Comparison of ENCODE assay signal across 11 cellular contexts in genomic region chr10:123837771-123838170, GRCh38. TPM values are rescaled to one million over a fixed set of nuclear protein-coding genes. Genes with fewer than 3 reads are reported as not detected.
"Had no signal": no experiment of that assay in that cellular context is flagged by ENCODE, and none has a peak within 500 bp of the region (broad histone marks: within the 10 kb centered on the region; RNA-seq: fewer than 3 reads in every experiment).

No MANE protein-coding gene starts in this region.

- H3K4me3 ChIP-seq: GM23248, HAP-1 had no signal

- H3K27ac ChIP-seq: GM23248, HL-60 had no signal

- H3K36me3 Mint-ChIP-seq: IgD-negative memory B cell had no signal

- H3K9me3 ChIP-seq: HAP-1 had no signal

- DNase-seq: GM23248, GOT3, H7, HFFc6, KBM-7 had no signal

- ATAC-seq: HCT116, HepG2 had no signal

- H3K36me3 ChIP-seq: HAP-1 had no signal

- H3K9me3 Mint-ChIP-seq: HFFc6 had no signal

- H3K4me3 Mint-ChIP-seq: HFFc6, IgD-negative memory B cell had no signal

- H3K4me1 ChIP-seq: HAP-1 had no signal

- H3K4me1 Mint-ChIP-seq: IgD-negative memory B cell had no signal

- H3K27ac Mint-ChIP-seq: HFFc6, IgD-negative memory B cell had no signal

RNA-seq across cellular contexts. Expression of gene CPXM2, which starts 53.8 kb away (rescaled TPM):
- total RNA-seq: H4, HepG2, HFFc6 had no signal
